ENCODE assay signal across 12 cellular contexts in genomic region chr9:70120834-70121510, GRCh38.
DNase-seq lines count a peak whose midpoint lies in the region; ATAC-seq and TF ChIP-seq lines count a peak whose summit lies in the region.
"Had no signal": no experiment of that assay in that cellular context is flagged by ENCODE, and none has a peak within 500 bp of the region (broad histone marks: within the 10 kb centered on the region; RNA-seq: fewer than 3 reads in every experiment).

No MANE protein-coding gene starts in this region.

- no peak for TF ChIP-seq POLR2A in breast epithelium (IDR thresholded peaks at IDR 0.05)
- TF ChIP-seq POLR2A in uterus (IDR thresholded peaks at IDR 0.05) = no peak
- no peak for TF ChIP-seq POLR2A in prostate gland (IDR thresholded peaks at IDR 0.05)

- TF ChIP-seq CTCF in MCF 10A (IDR thresholded peaks at IDR 0.05; ENCODE audit: unreplicated experiment) (peak; percentile 7), breast epithelium (IDR thresholded peaks at IDR 0.05) (no peak), astrocyte of the spinal cord (IDR thresholded peaks at IDR 0.05; ENCODE audit: low read depth, low read length) (peak; percentile 28), uterus (IDR thresholded peaks at IDR 0.05) (peak in 2 of 4 experiments; percentile 6 to 25), prostate gland (IDR thresholded peaks at IDR 0.05) (peak in 2 of 4 experiments; percentile 9 to 16)

- H3K4me3 Mint-ChIP-seq in MCF 10A (ENCODE audit: unreplicated experiment) = no peak overlapping the region
- H3K4me3 Mint-ChIP-seq: activated CD4-positive, alpha-beta T cell treated with anti-CD3 and anti-CD28 coated beads, Interleukin-2, amount 10 ng/mL, durations not matched to agents 7 days and 5 days had no signal

- no peak for ATAC-seq in GM18498 (IDR thresholded peaks at IDR 0.05; ENCODE audit: unreplicated experiment)

- peaks cover 29% of the 10 kb centered on the region for H3K4me1 Mint-ChIP-seq in MCF 10A (ENCODE audit: insufficient read depth, unreplicated experiment)
- H3K4me1 Mint-ChIP-seq: activated CD4-positive, alpha-beta T cell treated with anti-CD3 and anti-CD28 coated beads, Interleukin-2, amount 10 ng/mL, durations not matched to agents 7 days and 5 days had no signal

- H3K36me3 Mint-ChIP-seq in MCF 10A (ENCODE audit: insufficient read depth, unreplicated experiment) = no peaks in the 10 kb centered on the region

- H3K36me3 ChIP-seq in breast epithelium (no peaks in the 10 kb centered on the region), uterus (no peaks in the 10 kb centered on the region), prostate gland (no peaks in the 10 kb centered on the region)
- H3K36me3 ChIP-seq: thoracic aorta had no signal

- 31% methylated on average over 5 of the region's 5 CpGs for WGBS in prostate gland

- H3K4me1 ChIP-seq in breast epithelium (no peaks in the 10 kb centered on the region), uterus (no peaks in the 10 kb centered on the region), prostate gland (replicated peaks) (no peaks in the 10 kb centered on the region)

- no peaks in the 10 kb centered on the region for H3K9me3 ChIP-seq in breast epithelium
- H3K9me3 ChIP-seq in uterus = no peaks in the 10 kb centered on the region
- no peaks in the 10 kb centered on the region for H3K9me3 ChIP-seq in prostate gland
- H3K9me3 ChIP-seq: thoracic aorta had no signal

- no TSS peak for BruUV-seq in MCF 10A (replicated peaks; lab: Mats Ljungman, UMichigan)

- CTCF ChIA-PET in MCF 10A (lab: Yijun Ruan, JAX) = interaction anchor here (0.6 to 7.7 kb wide), 14 partner anchors 10 to 698 kb away, joined by 3 to 80 read pairs (median 5); no protein-coding TSS in a partner anchor

- no peaks in the 10 kb centered on the region for H3K27me3 Mint-ChIP-seq in MCF 10A (ENCODE audit: insufficient read depth, unreplicated experiment)

- in situ Hi-C loops in astrocyte of the spinal cord (cut with HindIII; ENCODE audit: low sequenced_read_pairs) = no loop called here

- intact Hi-C loops in MCF 10A (cut with micrococcal nuclease) (loop anchor here (1.0 kb wide), 3 partner anchors 108 to 481 kb away; no protein-coding TSS in a partner anchor), breast epithelium (cut with DNase I; ENCODE audit: low total_unique reads) (no loop called here), uterus (cut with DNase I; ENCODE audit: low total_unique reads) (no loop called here), prostate gland (cut with DNase I) (loop anchor here (5.0 kb wide), 1 partner anchor 481 kb away; no protein-coding TSS in a partner anchor)

- H3K4me3 ChIP-seq in breast epithelium (no peak overlapping the region), astrocyte of the spinal cord (ENCODE audit: low read depth, low read length) (no peak overlapping the region), uterus (no peak overlapping the region), prostate gland (no peak overlapping the region)
- H3K4me3 ChIP-seq: thoracic aorta had no signal

- H3K27me3 ChIP-seq in breast epithelium (no peaks in the 10 kb centered on the region), uterus (no peaks in the 10 kb centered on the region), prostate gland (replicated peaks; ENCODE audit: insufficient read depth) (no peaks in the 10 kb centered on the region)

- H3K27ac Mint-ChIP-seq in MCF 10A (ENCODE audit: low read depth, unreplicated experiment) = no peak overlapping the region
- H3K27ac Mint-ChIP-seq: activated CD4-positive, alpha-beta T cell treated with anti-CD3 and anti-CD28 coated beads, Interleukin-2, amount 10 ng/mL, durations not matched to agents 7 days and 5 days had no signal

- no peak overlapping the region for H3K27ac ChIP-seq in breast epithelium
- H3K27ac ChIP-seq in uterus = peak overlapping the region in 1 of 2 donors; percentile 26
- no peak overlapping the region for H3K27ac ChIP-seq in prostate gland
- H3K27ac ChIP-seq: HL-60 had no signal

- DNase-seq in MCF 10A (ENCODE audit: unreplicated experiment) = peak; percentile 85
- DNase-seq in breast epithelium (ENCODE audit: low spot score in 2 of 2) = no peak
- DNase-seq in astrocyte of the spinal cord (ENCODE audit: low read depth, low spot score) = peak; percentile 97
- DNase-seq in kidney tubule cell (ENCODE audit: low spot score) = peak; percentile 99
- DNase-seq in uterus = peak; percentile 56 to 67
- no peak for DNase-seq in prostate gland (ENCODE audit: low spot score)
- DNase-seq in NOMO-1 (lab: John Stamatoyannopoulos, UW; ENCODE audit: unreplicated experiment in 2 of 2) = no peak
- DNase-seq: activated CD4-positive, alpha-beta T cell treated with anti-CD3 and anti-CD28 coated beads, Interleukin-2, amount 10 ng/mL, durations not matched to agents 7 days and 5 days; DND-41 had no signal

- POLR2A ChIA-PET in MCF 10A (lab: Yijun Ruan, JAX) = interaction anchor here (0.7 to 1.1 kb wide), 2 partner anchors 67 to 134 kb away, joined by 3 read pairs; no protein-coding TSS in a partner anchor

- H3K9me3 Mint-ChIP-seq in MCF 10A (ENCODE audit: unreplicated experiment) = no peaks in the 10 kb centered on the region
- H3K9me3 Mint-ChIP-seq: activated CD4-positive, alpha-beta T cell treated with anti-CD3 and anti-CD28 coated beads, Interleukin-2, amount 10 ng/mL, durations not matched to agents 7 days and 5 days had no signal

Comparison
In these comparisons a context has a peak if more than half of its experiments do, and no peak if none do; other contexts are left out.
1. DNase-seq: peak in MCF 10A (single experiment), astrocyte of the spinal cord (single experiment), kidney tubule cell (single experiment) and uterus (2 of 2); none in breast epithelium (0 of 2), prostate gland (single experiment) and NOMO-1 (0 of 2).
2. CTCF ChIP-seq: peak in MCF 10A (single experiment) and astrocyte of the spinal cord (single experiment); none in breast epithelium (0 of 3).
3. intact Hi-C loops: an anchor here in MCF 10A (1.0 kb wide) and prostate gland (5.0 kb wide); none called in breast epithelium and uterus.